20 cellular contexts compared by ENCODE assay signal in genomic region chr1:62209931-62210595, GRCh38. TPM values are rescaled to one million over a fixed set of nuclear protein-coding genes. Genes with fewer than 3 reads are reported as not detected.
DNase-seq lines count a peak whose midpoint lies in the region; ATAC-seq and TF ChIP-seq lines count a peak whose summit lies in the region.
"Had no signal": no experiment of that assay in that cellular context is flagged by ENCODE, and none has a peak within 500 bp of the region (broad histone marks: within the 10 kb centered on the region; RNA-seq: fewer than 3 reads in every experiment).

No MANE protein-coding gene starts in this region.

- no peak overlapping the region for H3K4me3 ChIP-seq in skeletal muscle cell (ENCODE audit: low read depth, low read length)
- H3K4me3 ChIP-seq: esophagus squamous epithelium, neural progenitor cell, Peyer's patch, skin epidermis, stomach had no signal

- POLR2A ChIA-PET in naive thymus-derived CD8-positive, alpha-beta T cell (lab: Charles Lee): no interaction called here

- H3K4me3 Mint-ChIP-seq in chondrocyte (ENCODE audit: unreplicated experiment) (no peak overlapping the region), immature natural killer cell (no peak overlapping the region)
- H3K4me3 Mint-ChIP-seq in naive thymus-derived CD8-positive, alpha-beta T cell: no peak overlapping the region
- H3K4me3 Mint-ChIP-seq: HFFc6; neural progenitor cell; T-helper 1 cell treated with Interleukin-12 subunit alpha and Interleukin-12 subunit beta and Interleukin-4 antibody, amounts not matched to agents 30 μg/mL and 1 μg/mL, for 36 hours had no signal

- TF ChIP-seq CTCF in chondrocyte (IDR thresholded peaks at IDR 0.05): no peak

- no peak for ATAC-seq in naive thymus-derived CD8-positive, alpha-beta T cell

- H3K9me3 Mint-ChIP-seq in chondrocyte (ENCODE audit: low read depth): peaks cover 33% of the 10 kb centered on the region
- peaks cover 10 to 40% (median 19%) of the 10 kb centered on the region in 9 donors for H3K9me3 Mint-ChIP-seq in naive thymus-derived CD8-positive, alpha-beta T cell
- H3K9me3 Mint-ChIP-seq in immature natural killer cell: peaks cover 4 to 17% (median 10%) of the 10 kb centered on the region in 6 donors

- DNase-seq in SKM-1 treated with dmso at 0.1 percent for 144 hours (lab: John Stamatoyannopoulos, UW; ENCODE audit: unreplicated experiment) (peak; percentile 15), SKM-1 (lab: John Stamatoyannopoulos, UW; ENCODE audit: unreplicated experiment) (no peak), LoVo (ENCODE audit: low spot score) (peak; percentile 45), chondrocyte (ENCODE audit: low spot score) (no peak), skeletal muscle cell (ENCODE audit: low read depth) (peak; percentile 22), HCEC 1CT (no peak), immature natural killer cell (no peak)
- DNase-seq in naive thymus-derived CD8-positive, alpha-beta T cell: no peak
- DNase-seq: activated CD4-positive, alpha-beta T cell treated with anti-CD3 and anti-CD28 coated beads for 48 hours; activated T-cell treated with anti-CD3 and anti-CD28 coated beads, Interleukin-2, amount 50 U/mL, for 1 hour; COR-L47; esophagus squamous epithelium; HFFc6; NCI-H1092 treated with DMSO at 0.1 percent for 48 hours; NCI-H446 treated with DMSO at 0.1 percent for 48 hours; stomach had no signal

- H3K27me3 Mint-ChIP-seq in chondrocyte (ENCODE audit: low read depth) (no peaks in the 10 kb centered on the region), immature natural killer cell (ENCODE audit: low read depth in 3 of 3) (peaks cover 0 to 3% (median 1%) of the 10 kb centered on the region in 3 donors)
- peaks cover 0 to 8% (median 7%) of the 10 kb centered on the region in 5 donors for H3K27me3 Mint-ChIP-seq in naive thymus-derived CD8-positive, alpha-beta T cell

- H3K36me3 Mint-ChIP-seq in chondrocyte (ENCODE audit: low read depth): peaks cover 19% of the 10 kb centered on the region
- peaks cover 0 to 25% (median 8%) of the 10 kb centered on the region in 3 donors for H3K36me3 Mint-ChIP-seq in naive thymus-derived CD8-positive, alpha-beta T cell
- peaks cover 0 to 4% (median 0%) of the 10 kb centered on the region in 3 donors for H3K36me3 Mint-ChIP-seq in immature natural killer cell

- H3K27ac Mint-ChIP-seq in chondrocyte (ENCODE audit: unreplicated experiment): peak overlapping the region; percentile 38
- peak overlapping the region in 1 of 10 donors; percentile 7 for H3K27ac Mint-ChIP-seq in naive thymus-derived CD8-positive, alpha-beta T cell
- H3K27ac Mint-ChIP-seq in immature natural killer cell: no peak overlapping the region
- H3K27ac Mint-ChIP-seq: HFFc6; neural progenitor cell; T-helper 1 cell treated with Interleukin-12 subunit alpha and Interleukin-12 subunit beta and Interleukin-4 antibody, amounts not matched to agents 30 μg/mL and 1 μg/mL, for 36 hours had no signal

- peaks cover 7% of the 10 kb centered on the region for H3K4me1 Mint-ChIP-seq in chondrocyte (ENCODE audit: low read depth)
- H3K4me1 Mint-ChIP-seq in naive thymus-derived CD8-positive, alpha-beta T cell: peaks cover 0 to 6% (median 3%) of the 10 kb centered on the region in 4 donors
- H3K4me1 Mint-ChIP-seq in immature natural killer cell: no peaks in the 10 kb centered on the region
- H3K4me1 Mint-ChIP-seq: neural progenitor cell had no signal

RNA-seq across cellular contexts. Expression of gene L1TD1, which starts 15.4 kb away (rescaled TPM):
- total RNA-seq in chondrocyte: 0.12 to 0.26 TPM (median 0.15 TPM) in 3 replicates
- total RNA-seq in naive thymus-derived CD8-positive, alpha-beta T cell: not detected
- not detected for polyA plus RNA-seq in naive thymus-derived CD8-positive, alpha-beta T cell
- polyA plus RNA-seq in immature natural killer cell: not detected
- total RNA-seq: HFFc6 had no signal

Comparison
In these comparisons a context has a peak if more than half of its experiments do, and no peak if none do; other contexts are left out.
1. DNase-seq: peak in SKM-1 treated with dmso at 0.1 percent for 144 hours (single experiment), LoVo (single experiment) and skeletal muscle cell (single experiment); none in SKM-1 (single experiment), chondrocyte (single experiment), HCEC 1CT (single experiment), naive thymus-derived CD8-positive, alpha-beta T cell (0 of 10) and immature natural killer cell (0 of 3).